ENCODE assay signal across 1 cellular context in the genomic region with DNA sequence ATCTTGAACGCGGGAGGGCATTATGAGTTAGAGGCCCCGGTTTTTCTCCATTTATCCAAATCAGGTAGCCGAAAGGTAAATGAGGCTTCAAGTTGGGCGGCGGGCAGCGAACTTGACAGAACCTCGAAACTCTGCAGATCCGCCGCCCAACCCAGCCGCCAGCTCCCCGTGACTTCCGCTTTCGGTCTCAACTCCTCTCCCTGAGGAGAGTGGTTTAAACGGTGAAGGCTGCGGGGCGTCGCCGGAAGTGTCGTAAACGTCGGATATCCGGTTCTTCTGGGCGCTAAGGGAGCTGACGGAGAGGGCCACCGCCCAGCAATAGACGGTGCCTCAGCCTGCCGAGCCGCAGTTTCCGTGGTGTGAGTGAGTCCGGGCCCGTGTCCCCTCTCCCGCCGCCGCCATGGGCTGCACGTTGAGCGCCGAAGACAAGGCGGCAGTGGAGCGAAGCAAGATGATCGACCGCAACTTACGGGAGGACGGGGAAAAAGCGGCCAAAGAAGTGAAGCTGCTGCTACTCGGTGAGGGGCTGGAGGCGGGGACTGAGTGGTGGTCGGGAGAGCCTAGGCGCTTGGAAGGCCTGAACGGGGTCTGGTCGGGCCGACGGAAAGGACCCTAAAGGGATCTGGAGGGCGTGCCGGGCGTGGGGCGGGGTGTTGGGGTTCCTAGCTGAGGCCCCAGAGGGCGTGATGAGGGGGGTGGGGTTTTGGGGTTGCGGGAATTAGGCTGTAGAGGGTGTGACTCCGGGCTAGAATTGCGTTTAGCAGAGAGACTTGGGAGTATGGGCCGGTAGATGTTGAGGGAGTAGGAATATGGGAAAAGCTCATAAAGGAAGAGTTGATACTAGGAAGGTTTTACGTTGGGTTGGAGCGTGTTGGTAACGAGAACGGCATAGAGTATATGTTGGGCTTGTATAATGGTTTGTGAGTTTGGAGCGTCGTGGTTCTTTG.
A peak's percentile ranks its signal among the peaks of the same experiment; 100 is the strongest.
TF ChIP-seq lines count a peak whose summit lies in the region.

A gene (plus strand): TSS at position 295 of the 947 bp plus-strand sequence. CDS start 106 bp downstream, at position 401.

TF ChIP-seq in WTC11, 78 proteins besides CTCF, POLR2A, EP300 and RAD21 (continued from another document and continues in another):
- TF ChIP-seq, protein P1, sequence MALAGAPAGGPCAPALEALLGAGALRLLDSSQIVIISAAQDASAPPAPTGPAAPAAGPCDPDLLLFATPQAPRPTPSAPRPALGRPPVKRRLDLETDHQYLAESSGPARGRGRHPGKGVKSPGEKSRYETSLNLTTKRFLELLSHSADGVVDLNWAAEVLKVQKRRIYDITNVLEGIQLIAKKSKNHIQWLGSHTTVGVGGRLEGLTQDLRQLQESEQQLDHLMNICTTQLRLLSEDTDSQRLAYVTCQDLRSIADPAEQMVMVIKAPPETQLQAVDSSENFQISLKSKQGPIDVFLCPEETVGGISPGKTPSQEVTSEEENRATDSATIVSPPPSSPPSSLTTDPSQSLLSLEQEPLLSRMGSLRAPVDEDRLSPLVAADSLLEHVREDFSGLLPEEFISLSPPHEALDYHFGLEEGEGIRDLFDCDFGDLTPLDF (CRISPR knock-in tag; IDR thresholded peaks at IDR 0.05): no peak
- TF ChIP-seq ZNF317 (CRISPR knock-in tag; IDR thresholded peaks at IDR 0.05; ENCODE audit: borderline replicate concordance, low read depth) (no peak), NFATC4 (CRISPR knock-in tag; IDR thresholded peaks at IDR 0.05) (no peak), NR2C2 (CRISPR knock-in tag; IDR thresholded peaks at IDR 0.05) (no peak), FOXJ3 (CRISPR knock-in tag; IDR thresholded peaks at IDR 0.05; ENCODE audit: borderline replicate concordance) (no peak), JUN (CRISPR knock-in tag; IDR thresholded peaks at IDR 0.05) (no peak), RELA (CRISPR knock-in tag; IDR thresholded peaks at IDR 0.05; ENCODE audit: borderline replicate concordance) (no peak), HMGA2 (CRISPR knock-in tag; IDR thresholded peaks at IDR 0.05) (0 out of 2 replicates have a peak, but pooled peaks have one; percentile 14), NFYB (CRISPR knock-in tag; conservative IDR thresholded peaks at IDR 0.05; ENCODE audit: low read depth) (peak; percentile 12; the same call in 1 of the 2 replicates), GTF2I (CRISPR knock-in tag; conservative IDR thresholded peaks at IDR 0.05) (no peak), KAT7 (CRISPR knock-in tag; IDR thresholded peaks at IDR 0.05; ENCODE audit: borderline replicate concordance) (no peak), RORB (CRISPR knock-in tag; IDR thresholded peaks at IDR 0.05) (no peak), ZNF232 (CRISPR knock-in tag; IDR thresholded peaks at IDR 0.05) (no peak), PRRX2 (CRISPR knock-in tag; IDR thresholded peaks at IDR 0.05) (no peak), ZNF671 (CRISPR knock-in tag; IDR thresholded peaks at IDR 0.05) (no peak), ETV6 (CRISPR knock-in tag; IDR thresholded peaks at IDR 0.05) (peak; percentile 52), SP1 (CRISPR knock-in tag; conservative IDR thresholded peaks at IDR 0.05) (peak; percentile 85), TCF7 (CRISPR knock-in tag; IDR thresholded peaks at IDR 0.05; ENCODE audit: low read depth) (no peak), SMAD4 (CRISPR knock-in tag; IDR thresholded peaks at IDR 0.05) (no peak), MXD4 (CRISPR knock-in tag; IDR thresholded peaks at IDR 0.05; ENCODE audit: borderline replicate concordance) (no peak), ZNF416 (CRISPR knock-in tag; IDR thresholded peaks at IDR 0.05) (no peak), MYBL2 (CRISPR knock-in tag; IDR thresholded peaks at IDR 0.05) (peak; percentile 76), EMX1 (CRISPR knock-in tag; IDR thresholded peaks at IDR 0.05) (no peak)
- TF ChIP-seq, protein P2, sequence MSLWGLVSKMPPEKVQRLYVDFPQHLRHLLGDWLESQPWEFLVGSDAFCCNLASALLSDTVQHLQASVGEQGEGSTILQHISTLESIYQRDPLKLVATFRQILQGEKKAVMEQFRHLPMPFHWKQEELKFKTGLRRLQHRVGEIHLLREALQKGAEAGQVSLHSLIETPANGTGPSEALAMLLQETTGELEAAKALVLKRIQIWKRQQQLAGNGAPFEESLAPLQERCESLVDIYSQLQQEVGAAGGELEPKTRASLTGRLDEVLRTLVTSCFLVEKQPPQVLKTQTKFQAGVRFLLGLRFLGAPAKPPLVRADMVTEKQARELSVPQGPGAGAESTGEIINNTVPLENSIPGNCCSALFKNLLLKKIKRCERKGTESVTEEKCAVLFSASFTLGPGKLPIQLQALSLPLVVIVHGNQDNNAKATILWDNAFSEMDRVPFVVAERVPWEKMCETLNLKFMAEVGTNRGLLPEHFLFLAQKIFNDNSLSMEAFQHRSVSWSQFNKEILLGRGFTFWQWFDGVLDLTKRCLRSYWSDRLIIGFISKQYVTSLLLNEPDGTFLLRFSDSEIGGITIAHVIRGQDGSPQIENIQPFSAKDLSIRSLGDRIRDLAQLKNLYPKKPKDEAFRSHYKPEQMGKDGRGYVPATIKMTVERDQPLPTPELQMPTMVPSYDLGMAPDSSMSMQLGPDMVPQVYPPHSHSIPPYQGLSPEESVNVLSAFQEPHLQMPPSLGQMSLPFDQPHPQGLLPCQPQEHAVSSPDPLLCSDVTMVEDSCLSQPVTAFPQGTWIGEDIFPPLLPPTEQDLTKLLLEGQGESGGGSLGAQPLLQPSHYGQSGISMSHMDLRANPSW (CRISPR knock-in tag; conservative IDR thresholded peaks at IDR 0.05; ENCODE audit: low read depth): no peak
- TF ChIP-seq, protein P3, sequence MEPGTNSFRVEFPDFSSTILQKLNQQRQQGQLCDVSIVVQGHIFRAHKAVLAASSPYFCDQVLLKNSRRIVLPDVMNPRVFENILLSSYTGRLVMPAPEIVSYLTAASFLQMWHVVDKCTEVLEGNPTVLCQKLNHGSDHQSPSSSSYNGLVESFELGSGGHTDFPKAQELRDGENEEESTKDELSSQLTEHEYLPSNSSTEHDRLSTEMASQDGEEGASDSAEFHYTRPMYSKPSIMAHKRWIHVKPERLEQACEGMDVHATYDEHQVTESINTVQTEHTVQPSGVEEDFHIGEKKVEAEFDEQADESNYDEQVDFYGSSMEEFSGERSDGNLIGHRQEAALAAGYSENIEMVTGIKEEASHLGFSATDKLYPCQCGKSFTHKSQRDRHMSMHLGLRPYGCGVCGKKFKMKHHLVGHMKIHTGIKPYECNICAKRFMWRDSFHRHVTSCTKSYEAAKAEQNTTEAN (CRISPR knock-in tag; IDR thresholded peaks at IDR 0.05): peak; percentile 72; the same call in 1 of the 2 replicates
- TF ChIP-seq, protein P4, sequence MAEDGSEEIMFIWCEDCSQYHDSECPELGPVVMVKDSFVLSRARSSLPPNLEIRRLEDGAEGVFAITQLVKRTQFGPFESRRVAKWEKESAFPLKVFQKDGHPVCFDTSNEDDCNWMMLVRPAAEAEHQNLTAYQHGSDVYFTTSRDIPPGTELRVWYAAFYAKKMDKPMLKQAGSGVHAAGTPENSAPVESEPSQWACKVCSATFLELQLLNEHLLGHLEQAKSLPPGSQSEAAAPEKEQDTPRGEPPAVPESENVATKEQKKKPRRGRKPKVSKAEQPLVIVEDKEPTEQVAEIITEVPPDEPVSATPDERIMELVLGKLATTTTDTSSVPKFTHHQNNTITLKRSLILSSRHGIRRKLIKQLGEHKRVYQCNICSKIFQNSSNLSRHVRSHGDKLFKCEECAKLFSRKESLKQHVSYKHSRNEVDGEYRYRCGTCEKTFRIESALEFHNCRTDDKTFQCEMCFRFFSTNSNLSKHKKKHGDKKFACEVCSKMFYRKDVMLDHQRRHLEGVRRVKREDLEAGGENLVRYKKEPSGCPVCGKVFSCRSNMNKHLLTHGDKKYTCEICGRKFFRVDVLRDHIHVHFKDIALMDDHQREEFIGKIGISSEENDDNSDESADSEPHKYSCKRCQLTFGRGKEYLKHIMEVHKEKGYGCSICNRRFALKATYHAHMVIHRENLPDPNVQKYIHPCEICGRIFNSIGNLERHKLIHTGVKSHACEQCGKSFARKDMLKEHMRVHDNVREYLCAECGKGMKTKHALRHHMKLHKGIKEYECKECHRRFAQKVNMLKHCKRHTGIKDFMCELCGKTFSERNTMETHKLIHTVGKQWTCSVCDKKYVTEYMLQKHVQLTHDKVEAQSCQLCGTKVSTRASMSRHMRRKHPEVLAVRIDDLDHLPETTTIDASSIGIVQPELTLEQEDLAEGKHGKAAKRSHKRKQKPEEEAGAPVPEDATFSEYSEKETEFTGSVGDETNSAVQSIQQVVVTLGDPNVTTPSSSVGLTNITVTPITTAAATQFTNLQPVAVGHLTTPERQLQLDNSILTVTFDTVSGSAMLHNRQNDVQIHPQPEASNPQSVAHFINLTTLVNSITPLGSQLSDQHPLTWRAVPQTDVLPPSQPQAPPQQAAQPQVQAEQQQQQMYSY (CRISPR knock-in tag; IDR thresholded peaks at IDR 0.05): no peak
- TF ChIP-seq, protein P5, sequence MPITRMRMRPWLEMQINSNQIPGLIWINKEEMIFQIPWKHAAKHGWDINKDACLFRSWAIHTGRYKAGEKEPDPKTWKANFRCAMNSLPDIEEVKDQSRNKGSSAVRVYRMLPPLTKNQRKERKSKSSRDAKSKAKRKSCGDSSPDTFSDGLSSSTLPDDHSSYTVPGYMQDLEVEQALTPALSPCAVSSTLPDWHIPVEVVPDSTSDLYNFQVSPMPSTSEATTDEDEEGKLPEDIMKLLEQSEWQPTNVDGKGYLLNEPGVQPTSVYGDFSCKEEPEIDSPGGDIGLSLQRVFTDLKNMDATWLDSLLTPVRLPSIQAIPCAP (CRISPR knock-in tag; IDR thresholded peaks at IDR 0.05): 0 out of 2 replicates have a peak, but pooled peaks have one; percentile 59
- TF ChIP-seq, protein P6, sequence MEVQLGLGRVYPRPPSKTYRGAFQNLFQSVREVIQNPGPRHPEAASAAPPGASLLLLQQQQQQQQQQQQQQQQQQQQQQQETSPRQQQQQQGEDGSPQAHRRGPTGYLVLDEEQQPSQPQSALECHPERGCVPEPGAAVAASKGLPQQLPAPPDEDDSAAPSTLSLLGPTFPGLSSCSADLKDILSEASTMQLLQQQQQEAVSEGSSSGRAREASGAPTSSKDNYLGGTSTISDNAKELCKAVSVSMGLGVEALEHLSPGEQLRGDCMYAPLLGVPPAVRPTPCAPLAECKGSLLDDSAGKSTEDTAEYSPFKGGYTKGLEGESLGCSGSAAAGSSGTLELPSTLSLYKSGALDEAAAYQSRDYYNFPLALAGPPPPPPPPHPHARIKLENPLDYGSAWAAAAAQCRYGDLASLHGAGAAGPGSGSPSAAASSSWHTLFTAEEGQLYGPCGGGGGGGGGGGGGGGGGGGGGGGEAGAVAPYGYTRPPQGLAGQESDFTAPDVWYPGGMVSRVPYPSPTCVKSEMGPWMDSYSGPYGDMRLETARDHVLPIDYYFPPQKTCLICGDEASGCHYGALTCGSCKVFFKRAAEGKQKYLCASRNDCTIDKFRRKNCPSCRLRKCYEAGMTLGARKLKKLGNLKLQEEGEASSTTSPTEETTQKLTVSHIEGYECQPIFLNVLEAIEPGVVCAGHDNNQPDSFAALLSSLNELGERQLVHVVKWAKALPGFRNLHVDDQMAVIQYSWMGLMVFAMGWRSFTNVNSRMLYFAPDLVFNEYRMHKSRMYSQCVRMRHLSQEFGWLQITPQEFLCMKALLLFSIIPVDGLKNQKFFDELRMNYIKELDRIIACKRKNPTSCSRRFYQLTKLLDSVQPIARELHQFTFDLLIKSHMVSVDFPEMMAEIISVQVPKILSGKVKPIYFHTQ (CRISPR knock-in tag; IDR thresholded peaks at IDR 0.05): no peak
- TF ChIP-seq, protein P7, sequence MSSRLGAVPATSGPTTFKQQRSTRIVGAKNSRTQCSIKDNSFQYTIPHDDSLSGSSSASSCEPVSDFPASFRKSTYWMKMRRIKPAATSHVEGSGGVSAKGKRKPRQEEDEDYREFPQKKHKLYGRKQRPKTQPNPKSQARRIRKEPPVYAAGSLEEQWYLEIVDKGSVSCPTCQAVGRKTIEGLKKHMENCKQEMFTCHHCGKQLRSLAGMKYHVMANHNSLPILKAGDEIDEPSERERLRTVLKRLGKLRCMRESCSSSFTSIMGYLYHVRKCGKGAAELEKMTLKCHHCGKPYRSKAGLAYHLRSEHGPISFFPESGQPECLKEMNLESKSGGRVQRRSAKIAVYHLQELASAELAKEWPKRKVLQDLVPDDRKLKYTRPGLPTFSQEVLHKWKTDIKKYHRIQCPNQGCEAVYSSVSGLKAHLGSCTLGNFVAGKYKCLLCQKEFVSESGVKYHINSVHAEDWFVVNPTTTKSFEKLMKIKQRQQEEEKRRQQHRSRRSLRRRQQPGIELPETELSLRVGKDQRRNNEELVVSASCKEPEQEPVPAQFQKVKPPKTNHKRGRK (CRISPR knock-in tag; IDR thresholded peaks at IDR 0.05; ENCODE audit: borderline replicate concordance): no peak
- TF ChIP-seq, protein P8, sequence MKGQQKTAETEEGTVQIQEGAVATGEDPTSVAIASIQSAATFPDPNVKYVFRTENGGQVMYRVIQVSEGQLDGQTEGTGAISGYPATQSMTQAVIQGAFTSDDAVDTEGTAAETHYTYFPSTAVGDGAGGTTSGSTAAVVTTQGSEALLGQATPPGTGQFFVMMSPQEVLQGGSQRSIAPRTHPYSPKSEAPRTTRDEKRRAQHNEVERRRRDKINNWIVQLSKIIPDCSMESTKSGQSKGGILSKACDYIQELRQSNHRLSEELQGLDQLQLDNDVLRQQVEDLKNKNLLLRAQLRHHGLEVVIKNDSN (CRISPR knock-in tag; IDR thresholded peaks at IDR 0.05): peak; percentile 75
- TF ChIP-seq, protein P9, sequence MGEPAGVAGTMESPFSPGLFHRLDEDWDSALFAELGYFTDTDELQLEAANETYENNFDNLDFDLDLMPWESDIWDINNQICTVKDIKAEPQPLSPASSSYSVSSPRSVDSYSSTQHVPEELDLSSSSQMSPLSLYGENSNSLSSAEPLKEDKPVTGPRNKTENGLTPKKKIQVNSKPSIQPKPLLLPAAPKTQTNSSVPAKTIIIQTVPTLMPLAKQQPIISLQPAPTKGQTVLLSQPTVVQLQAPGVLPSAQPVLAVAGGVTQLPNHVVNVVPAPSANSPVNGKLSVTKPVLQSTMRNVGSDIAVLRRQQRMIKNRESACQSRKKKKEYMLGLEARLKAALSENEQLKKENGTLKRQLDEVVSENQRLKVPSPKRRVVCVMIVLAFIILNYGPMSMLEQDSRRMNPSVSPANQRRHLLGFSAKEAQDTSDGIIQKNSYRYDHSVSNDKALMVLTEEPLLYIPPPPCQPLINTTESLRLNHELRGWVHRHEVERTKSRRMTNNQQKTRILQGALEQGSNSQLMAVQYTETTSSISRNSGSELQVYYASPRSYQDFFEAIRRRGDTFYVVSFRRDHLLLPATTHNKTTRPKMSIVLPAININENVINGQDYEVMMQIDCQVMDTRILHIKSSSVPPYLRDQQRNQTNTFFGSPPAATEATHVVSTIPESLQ (CRISPR knock-in tag; IDR thresholded peaks at IDR 0.05): no peak
- TF ChIP-seq, protein P10, sequence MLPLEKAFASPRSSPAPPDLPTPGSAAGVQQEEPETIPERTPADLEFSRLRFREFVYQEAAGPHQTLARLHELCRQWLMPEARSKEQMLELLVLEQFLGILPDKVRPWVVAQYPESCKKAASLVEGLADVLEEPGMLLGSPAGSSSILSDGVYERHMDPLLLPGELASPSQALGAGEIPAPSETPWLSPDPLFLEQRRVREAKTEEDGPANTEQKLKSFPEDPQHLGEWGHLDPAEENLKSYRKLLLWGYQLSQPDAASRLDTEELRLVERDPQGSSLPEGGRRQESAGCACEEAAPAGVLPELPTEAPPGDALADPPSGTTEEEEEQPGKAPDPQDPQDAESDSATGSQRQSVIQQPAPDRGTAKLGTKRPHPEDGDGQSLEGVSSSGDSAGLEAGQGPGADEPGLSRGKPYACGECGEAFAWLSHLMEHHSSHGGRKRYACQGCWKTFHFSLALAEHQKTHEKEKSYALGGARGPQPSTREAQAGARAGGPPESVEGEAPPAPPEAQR (CRISPR knock-in tag; IDR thresholded peaks at IDR 0.05): no peak
- TF ChIP-seq, protein P11, sequence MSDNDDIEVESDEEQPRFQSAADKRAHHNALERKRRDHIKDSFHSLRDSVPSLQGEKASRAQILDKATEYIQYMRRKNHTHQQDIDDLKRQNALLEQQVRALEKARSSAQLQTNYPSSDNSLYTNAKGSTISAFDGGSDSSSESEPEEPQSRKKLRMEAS (CRISPR knock-in tag; IDR thresholded peaks at IDR 0.05): peak; percentile 78; the same call in 1 of the 2 replicates
